In genomic region chr20:32682508-32682987, GRCh38 we compare ENCODE assay signal across 1 cellular context.
TF ChIP-seq lines count a peak whose summit lies in the region.

No MANE protein-coding gene starts in this region.

TF ChIP-seq in K562, 482 proteins besides CTCF, POLR2A, EP300 and RAD21 (continued from another document and continues in another):
- TF ChIP-seq UBTF (IDR thresholded peaks at IDR 0.05; ENCODE audit: borderline replicate concordance in 1 of 2, low read depth in 2 of 2, low read length in 2 of 2) (no peak), SRSF1 (IDR thresholded peaks at IDR 0.05; ENCODE audit: low read depth, low read length) (no peak), ZNF609 (CRISPR knock-in tag; IDR thresholded peaks at IDR 0.05; ENCODE audit: borderline replicate concordance) (no peak), CBFA2T2 (conservative IDR thresholded peaks at IDR 0.05) (peak; percentile 97), DEAF1 (CRISPR knock-in tag; IDR thresholded peaks at IDR 0.05) (no peak), CHAMP1 (IDR thresholded peaks at IDR 0.05) (no peak; the same call in 1 of the 2 replicates), ZNF318 (IDR thresholded peaks at IDR 0.05; ENCODE audit: borderline replicate concordance in 1 of 2, low read depth in 1 of 2) (0 out of 4 replicates have a peak, but pooled peaks of 1 of the 2 experiments have one; percentile 21), HNRNPK (IDR thresholded peaks at IDR 0.05; ENCODE audit: low read depth, low read length, poor library complexity, severe bottlenecking) (no peak), MBD1 (CRISPR knock-in tag; IDR thresholded peaks at IDR 0.05) (no peak), ZNF24 (IDR thresholded peaks at IDR 0.05) (peak; percentile 53; the same call in 1 of the 2 replicates), TRIM28 (IDR thresholded peaks at IDR 0.05) (no peak), XRCC3 (IDR thresholded peaks at IDR 0.05) (no peak), ESRRB (CRISPR knock-in tag; IDR thresholded peaks at IDR 0.05; ENCODE audit: borderline replicate concordance) (no peak), ZNF280B (CRISPR knock-in tag; IDR thresholded peaks at IDR 0.05) (no peak), LARP7 (IDR thresholded peaks at IDR 0.05) (no peak), THRA (IDR thresholded peaks at IDR 0.05) (no peak), KDM2B (CRISPR knock-in tag; IDR thresholded peaks at IDR 0.05) (no peak), HNRNPUL1 (IDR thresholded peaks at IDR 0.05; ENCODE audit: low read length) (no peak), CTCFL (IDR thresholded peaks at IDR 0.05; ENCODE audit: borderline replicate concordance, insufficient read depth, low read depth, low read length, poor library complexity, severe bottlenecking) (no peak), CREM (IDR thresholded peaks at IDR 0.05; ENCODE audit: low read depth) (peak; percentile 50), SREBF2 (CRISPR knock-in tag; IDR thresholded peaks at IDR 0.05) (no peak), GATA2 (CRISPR knock-in tag; IDR thresholded peaks at IDR 0.05) (peak; percentile 89), ZNF707 (CRISPR knock-in tag; conservative IDR thresholded peaks at IDR 0.05) (no peak), TAF1 (IDR thresholded peaks at IDR 0.05; ENCODE audit: control insufficient read depth, extremely low read depth, insufficient read depth, low read length, severe bottlenecking) (no peak)
